ENCODE assay signal across 19 cellular contexts in genomic region chr5:118933703-118934102, GRCh38. TPM values are rescaled to one million over a fixed set of nuclear protein-coding genes. Genes with fewer than 3 reads are reported as not detected.
DNase-seq lines count a peak whose midpoint lies in the region; ATAC-seq, FAIRE-seq and TF ChIP-seq lines count a peak whose summit lies in the region.
"Had no signal": no experiment of that assay in that cellular context is flagged by ENCODE, and none has a peak within 500 bp of the region (broad histone marks: within the 10 kb centered on the region; RNA-seq: fewer than 3 reads in every experiment).

No MANE protein-coding gene starts in this region.

- TF ChIP-seq CTCF in A549 (IDR thresholded peaks at IDR 0.05), result no peak

- 79% methylated on average over 1 of the region's 1 CpG for WGBS in A549 (ENCODE audit: missing lambda C conversion rate)

- no peak for TF ChIP-seq RAD21 in A549 (conservative IDR thresholded peaks at IDR 0.05 in 1 of 2, IDR thresholded peaks at IDR 0.05 in 1 of 2)

- no peak for TF ChIP-seq POLR2A in A549 (IDR thresholded peaks at IDR 0.05; ENCODE audit: low read length)

- H3K27ac ChIP-seq in A549, result no peak overlapping the region
- H3K27ac ChIP-seq: BLaER1 had no signal

- no peaks in the 10 kb centered on the region for H3K9me3 ChIP-seq in A549
- H3K9me3 ChIP-seq: BE2C, BLaER1 had no signal

- no peak for TF ChIP-seq EP300 in A549 (IDR thresholded peaks at IDR 0.05)

- H3K4me1 ChIP-seq in A549, result no peaks in the 10 kb centered on the region
- H3K4me1 ChIP-seq: BE2C, BLaER1 had no signal

- no peak overlapping the region for H3K4me3 ChIP-seq in A549
- H3K4me3 ChIP-seq: BLaER1 had no signal

- CTCF ChIA-PET in A549 (lab: Yijun Ruan, JAX), result no interaction called here

- ATAC-seq in A549 (no peak), HG02870 (IDR thresholded peaks at IDR 0.05; ENCODE audit: unreplicated experiment) (no peak)

- FAIRE-seq in A549 (lab: Jason Lieb, UNC) (no peak), colon (lab: Jason Lieb, UNC) (peak; percentile 45), RCC 7860 (lab: Jason Lieb, UNC) (no peak)
- FAIRE-seq: G401.6, GM12891, GM19239 had no signal

- POLR2A ChIA-PET in A549 (lab: Yijun Ruan, JAX), result no interaction called here

- H3K4me2 ChIP-seq in A549, result no peak overlapping the region
- H3K4me2 ChIP-seq: BLaER1 had no signal

- DNase-seq in A549 (ENCODE audit: low read depth in 1 of 2, low spot score in 1 of 2) (no peak), RCC 7860 (ENCODE audit: low spot score) (no peak), D341Med (ENCODE audit: low spot score) (no peak)
- DNase-seq: 8988T; ACHN; BE2C; C1 segment of cervical spinal cord; CD4-positive, alpha-beta memory T cell; CD4-positive, CD25-positive, alpha-beta regulatory T cell; CD8-positive, alpha-beta memory T cell; COR-L47; DMS79 treated with DMSO at 0.1 percent for 48 hours; GF-D8 had no signal

TF ChIP-seq in A549, 52 proteins besides CTCF, POLR2A, EP300 and RAD21:
- TF ChIP-seq HDAC2 (IDR thresholded peaks at IDR 0.05), result no peak
- TF ChIP-seq ZC3H11A (IDR thresholded peaks at IDR 0.05), result peak; percentile 93
- TF ChIP-seq JUN (IDR thresholded peaks at IDR 0.05), result no peak

RNA-seq across cellular contexts. Expression of gene DTWD2, which starts 54.6 kb away (rescaled TPM):
- polyA plus RNA-seq in A549 (2011; rRNA removed) (4.1 and 4.8 TPM in 2 replicates), A549 (2017; fragmentation: RNase III; extraction: RNeasy Plus Mini Kit Qiagen cat#74134 plus additional on column Dnase treatment) (3.6 to 4.0 TPM (median 3.7 TPM) in 3 replicates)
- 2.1 and 2.3 TPM in 2 replicates for polyA plus RNA-seq in A549 (2012; cell fraction: cytosol; rRNA removed)
- polyA plus RNA-seq in A549 (2012; cell fraction: nucleus; rRNA removed), result 1.7 and 1.8 TPM in 2 replicates
- 2.7 and 3.2 TPM in 2 replicates for polyA minus RNA-seq in A549 (2011; rRNA and poly(A)+ RNA removed)
